ENCODE assay signal across 28 cellular contexts in the genomic region with DNA sequence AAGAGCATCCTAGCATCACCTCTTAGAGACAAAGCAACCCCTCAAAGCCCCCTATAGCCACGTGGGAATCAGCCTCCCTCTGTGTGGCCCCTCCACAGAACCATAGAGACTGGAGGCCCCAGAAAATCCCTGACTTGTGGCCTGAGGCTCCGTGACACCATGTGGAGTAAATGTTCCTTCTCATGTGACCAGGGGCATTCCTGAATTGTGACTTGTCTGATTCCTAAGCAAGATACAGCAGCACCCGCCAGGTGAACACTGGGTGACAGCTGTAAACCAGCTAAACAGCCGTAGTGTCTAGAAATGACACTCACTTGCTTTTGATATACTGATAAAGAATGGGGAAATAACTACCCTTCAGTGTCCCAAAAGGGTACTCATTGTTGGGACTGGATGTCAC.
DNase-seq lines count a peak whose midpoint lies in the region; ATAC-seq, FAIRE-seq and TF ChIP-seq lines count a peak whose summit lies in the region.
"Had no signal": no experiment of that assay in that cellular context is flagged by ENCODE, and none has a peak within 500 bp of the region (broad histone marks: within the 10 kb centered on the region; RNA-seq: fewer than 3 reads in every experiment).

No MANE protein-coding gene starts in this region.

- no peak for FAIRE-seq in HTR-8/SVneo (lab: Jason Lieb, UNC)
- FAIRE-seq: K562 had no signal

- no peak for TF ChIP-seq POLR2A in gastrocnemius medialis (IDR thresholded peaks at IDR 0.05)

- no peak overlapping the region for H3K4me3 ChIP-seq in gastrocnemius medialis
- H3K4me3 ChIP-seq: gastroesophageal sphincter, K562, suprapubic skin had no signal

- DNase-seq in Daoy (ENCODE audit: low read depth): peak; percentile 21
- peak; percentile 41 for DNase-seq in HTR-8/SVneo (ENCODE audit: insufficient read length, low spot score)
- peak; percentile 55 for DNase-seq in epithelial cell of prostate (ENCODE audit: low read depth, low spot score)
- peak; percentile 21 for DNase-seq in renal cortical epithelial cell (ENCODE audit: low read depth)
- DNase-seq in gastrocnemius medialis: no peak
- DNase-seq in NAMALWA (ENCODE audit: low spot score): no peak
- DNase-seq: activated CD4-positive, alpha-beta memory T cell treated with anti-CD3 and anti-CD28 coated beads for 36 hours; activated CD4-positive, alpha-beta T cell treated with anti-CD3 and anti-CD28 coated beads for 1 hour; activated naive CD4-positive, alpha-beta T cell; CD8-positive, alpha-beta memory T cell; cortex of kidney; DMS153; effector memory CD8-positive, alpha-beta T cell; GF-D8; left cardiac atrium; MM.1S; NCI-H1417; NCI-H2081; NCI-H526; NK-92 treated with Interleukin-12 subunit alpha and Interleukin-12 subunit beta, amount 100 ng/mL, for 24 hours; occipital lobe; Right ventricle myocardium superior had no signal

- intact Hi-C loops in gastrocnemius medialis (cut with DNase I; ENCODE audit: low total_unique reads): no loop called here

- no peak for TF ChIP-seq CTCF in gastrocnemius medialis (IDR thresholded peaks at IDR 0.05 in 4 of 5, conservative IDR thresholded peaks at IDR 0.05 in 1 of 5)

- ATAC-seq in gastrocnemius medialis: no peak
- no peak for ATAC-seq in HG03342 (IDR thresholded peaks at IDR 0.05; ENCODE audit: unreplicated experiment)
- ATAC-seq: effector memory CD8-positive, alpha-beta T cell; gastroesophageal sphincter; K562; left cardiac atrium; natural killer cell treated with Interleukin-12 subunit alpha and Interleukin-12 subunit beta and Interleukin-15 and Interleukin-18, amount 100 ng/mL, for 72 hours; stimulated activated memory B cell treated with anti-CD40 and anti-IgM and Interleukin-4, amounts not matched to agents 10 μg/mL and 1 μg/mL and 100 μg/mL, for 72 hours had no signal

- H3K36me3 ChIP-seq in gastrocnemius medialis: no peaks in the 10 kb centered on the region
- H3K36me3 ChIP-seq: gastroesophageal sphincter, suprapubic skin had no signal

- no peaks in the 10 kb centered on the region for H3K9me3 ChIP-seq in gastrocnemius medialis
- H3K9me3 ChIP-seq: suprapubic skin had no signal

- H3K4me1 ChIP-seq in gastrocnemius medialis: no peaks in the 10 kb centered on the region
- H3K4me1 ChIP-seq: gastroesophageal sphincter, suprapubic skin had no signal

- H3K27ac ChIP-seq in epithelial cell of prostate (peak overlapping the region; percentile 54), gastrocnemius medialis (no peak overlapping the region)
- H3K27ac ChIP-seq: gastroesophageal sphincter, suprapubic skin had no signal

- in situ Hi-C loops in gastrocnemius medialis (cut with MboI; ENCODE audit: low sequenced_read_pairs in 4 of 4): no loop called here

- no peaks in the 10 kb centered on the region for H3K27me3 ChIP-seq in gastrocnemius medialis
- H3K27me3 ChIP-seq: gastroesophageal sphincter, suprapubic skin had no signal

Comparison
In these comparisons a context has a peak if more than half of its experiments do, and no peak if none do; other contexts are left out.
1. DNase-seq: peak in Daoy (single experiment), HTR-8/SVneo (single experiment), epithelial cell of prostate (single experiment) and renal cortical epithelial cell (single experiment); none in gastrocnemius medialis (0 of 2) and NAMALWA (single experiment).